ENCODE assay signal across 8 cellular contexts in genomic region chr12:45990468-45991288, GRCh38. TPM values are rescaled to one million over a fixed set of nuclear protein-coding genes. Genes with fewer than 3 reads are reported as not detected.
DNase-seq lines count a peak whose midpoint lies in the region; ATAC-seq lines count a peak whose summit lies in the region.

Gene SCAF11 (minus strand): TSS chr12:45990574. CDS start chr12:45964167, 26,407 bp downstream.

- H3K4me1 Mint-ChIP-seq in CD4-positive, CD25-positive, alpha-beta regulatory T cell = peaks cover 27 to 51% (median 42%) of the 10 kb centered on the region in 4 donors
- peaks cover 40% of the 10 kb centered on the region for H3K4me1 Mint-ChIP-seq in dendritic cell treated with granulocyte-macrophage colony-stimulating factor and Interleukin-4, amounts not matched to agents 40 ng/mL and 50 ng/mL, for 4 days (ENCODE audit: low read depth)

- no peaks in the 10 kb centered on the region for H3K9me3 ChIP-seq in CD4-positive, CD25-positive, alpha-beta regulatory T cell (ENCODE audit: control insufficient read depth in 2 of 2, low read length in 2 of 2)

- peaks cover 3% of the 10 kb centered on the region for H3K36me3 Mint-ChIP-seq in CD4-positive, CD25-positive, alpha-beta regulatory T cell
- H3K36me3 Mint-ChIP-seq in dendritic cell treated with granulocyte-macrophage colony-stimulating factor and Interleukin-4, amounts not matched to agents 40 ng/mL and 50 ng/mL, for 4 days (ENCODE audit: low read depth) = peaks cover 51% of the 10 kb centered on the region

- intact Hi-C loops in dendritic cell treated with granulocyte-macrophage colony-stimulating factor and Interleukin-4, amounts not matched to agents 40 ng/mL and 50 ng/mL, for 4 days (cut with micrococcal nuclease) = loop anchor here (2.0 to 10.0 kb wide), 4 partner anchors 264 to 674 kb away; partner anchors contain the start of gene SLC38A2

- H3K36me3 ChIP-seq in CD4-positive, CD25-positive, alpha-beta regulatory T cell (ENCODE audit: control insufficient read depth, insufficient read depth, low read length) = peaks cover 4% of the 10 kb centered on the region

- ATAC-seq in CD4-positive, CD25-positive, alpha-beta regulatory T cell (ENCODE audit: low read depth in 2 of 2) = peak; percentile 87 to 90
- ATAC-seq in GM19395 (IDR thresholded peaks at IDR 0.05; ENCODE audit: unreplicated experiment) (peak; percentile 64), HG03565 (IDR thresholded peaks at IDR 0.05; ENCODE audit: unreplicated experiment) (peak; percentile 66), left lobe of liver (peak; percentile 83)

- H3K27ac Mint-ChIP-seq in CD4-positive, CD25-positive, alpha-beta regulatory T cell = peak within 1 kb of the TSS; percentile 99 to 100 (median 99)
- peak within 1 kb of the TSS; percentile 99 for H3K27ac Mint-ChIP-seq in dendritic cell treated with granulocyte-macrophage colony-stimulating factor and Interleukin-4, amounts not matched to agents 40 ng/mL and 50 ng/mL, for 4 days

- H3K4me3 ChIP-seq in CD4-positive, CD25-positive, alpha-beta regulatory T cell (ENCODE audit: low read depth, low read length) = peak within 1 kb of the TSS; percentile 93

- H3K27me3 Mint-ChIP-seq in CD4-positive, CD25-positive, alpha-beta regulatory T cell = peaks cover 15% of the 10 kb centered on the region
- H3K27me3 Mint-ChIP-seq in dendritic cell treated with granulocyte-macrophage colony-stimulating factor and Interleukin-4, amounts not matched to agents 40 ng/mL and 50 ng/mL, for 4 days = no peaks in the 10 kb centered on the region

- peak within 1 kb of the TSS; percentile 97 to 99 (median 98) for H3K4me3 Mint-ChIP-seq in CD4-positive, CD25-positive, alpha-beta regulatory T cell
- H3K4me3 Mint-ChIP-seq in dendritic cell treated with granulocyte-macrophage colony-stimulating factor and Interleukin-4, amounts not matched to agents 40 ng/mL and 50 ng/mL, for 4 days = peak within 1 kb of the TSS; percentile 99

- H3K4me1 ChIP-seq in CD4-positive, CD25-positive, alpha-beta regulatory T cell (ENCODE audit: control insufficient read depth, insufficient read depth, low read length, poor library complexity, severe bottlenecking) = peaks cover 47% of the 10 kb centered on the region

- H3K9me3 Mint-ChIP-seq in CD4-positive, CD25-positive, alpha-beta regulatory T cell = peaks cover 0 to 3% (median 0%) of the 10 kb centered on the region in 7 donors
- H3K9me3 Mint-ChIP-seq in dendritic cell treated with granulocyte-macrophage colony-stimulating factor and Interleukin-4, amounts not matched to agents 40 ng/mL and 50 ng/mL, for 4 days = peaks cover 9% of the 10 kb centered on the region

- peak within 1 kb of the TSS; percentile 96 for H3K27ac ChIP-seq in CD4-positive, CD25-positive, alpha-beta regulatory T cell (ENCODE audit: insufficient read depth, low read length, poor library complexity, severe bottlenecking)

- H3K27me3 ChIP-seq in CD4-positive, CD25-positive, alpha-beta regulatory T cell (ENCODE audit: control insufficient read depth, insufficient read depth, low read length) = no peaks in the 10 kb centered on the region

- peak; percentile 100 for DNase-seq in CD4-positive, CD25-positive, alpha-beta regulatory T cell
- DNase-seq in NCI-H748 treated with DMSO at 0.1 percent for 48 hours (lab: John Stamatoyannopoulos, UW) = peak; percentile 98
- peak; percentile 100 for DNase-seq in activated CD4-positive, alpha-beta T cell treated with anti-CD3 and anti-CD28 coated beads, Interleukin-2, amount 50 U/mL, for 24 hours (ENCODE audit: low read depth in 1 of 2, low spot score in 1 of 2)
- DNase-seq in left lobe of liver (ENCODE audit: low spot score) = peak; percentile 100
- DNase-seq in stimulated activated CD4-positive, alpha-beta T cell treated with anti-CD3 and anti-CD28 coated beads, Interleukin-2, amount 100 ng/mL, for 4 hours (ENCODE audit: low read depth) = peak; percentile 100

RNA-seq across cellular contexts. Expression of gene SCAF11, which starts in this region (rescaled TPM):
- 171 TPM for total RNA-seq in CD4-positive, CD25-positive, alpha-beta regulatory T cell
- 10 to 100 TPM; 81.5 to 97.2 (median 83.7) TPM for polyA plus RNA-seq in CD4-positive, CD25-positive, alpha-beta regulatory T cell
- total RNA-seq in left lobe of liver = 45.7 TPM

Comparison
In these comparisons a context has a peak if more than half of its experiments do, and no peak if none do; other contexts are left out.
1. Peak in every context shown above with its lines: DNase-seq, ATAC-seq, H3K4me3 ChIP-seq and H3K27ac ChIP-seq.